Comparison of ENCODE assay signal across 12 cellular contexts in genomic region chr14:105411985-105412767, GRCh38. TPM values are rescaled to one million over a fixed set of nuclear protein-coding genes. Genes with fewer than 3 reads are reported as not detected.
DNase-seq lines count a peak whose midpoint lies in the region; ATAC-seq and TF ChIP-seq lines count a peak whose summit lies in the region.
"Had no signal": no experiment of that assay in that cellular context is flagged by ENCODE, and none has a peak within 500 bp of the region (broad histone marks: within the 10 kb centered on the region; RNA-seq: fewer than 3 reads in every experiment).

No MANE protein-coding gene starts in this region.

- no peak for TF ChIP-seq CTCF in hepatocyte (IDR thresholded peaks at IDR 0.05; ENCODE audit: poor library complexity)

- no peaks in the 10 kb centered on the region for H3K36me3 Mint-ChIP-seq in activated CD8-positive, alpha-beta memory T cell treated with anti-CD3 and anti-CD28 coated beads, Interleukin-2, amount 10 ng/mL, durations not matched to agents 7 days and 5 days

- H3K9me3 ChIP-seq in hepatocyte (ENCODE audit: low read depth) (no peaks in the 10 kb centered on the region), skeletal muscle satellite cell (replicated peaks; ENCODE audit: low read length) (no peaks in the 10 kb centered on the region)

- no peak overlapping the region for H3K9ac ChIP-seq in skeletal muscle satellite cell (ENCODE audit: low read depth, low read length)

- no peak overlapping the region for H3K4me3 ChIP-seq in hepatocyte
- no peak overlapping the region for H3K4me3 ChIP-seq in skeletal muscle satellite cell (ENCODE audit: low read length)

- H3K4me2 ChIP-seq in hepatocyte (peak overlapping the region; percentile 93), skeletal muscle satellite cell (ENCODE audit: low read length) (peak overlapping the region; percentile 80)

- H3K27me3 Mint-ChIP-seq in activated CD8-positive, alpha-beta memory T cell treated with anti-CD3 and anti-CD28 coated beads, Interleukin-2, amount 10 ng/mL, durations not matched to agents 7 days and 5 days, result peaks cover 54% of the 10 kb centered on the region

- no peak overlapping the region for H3K4me3 Mint-ChIP-seq in activated CD8-positive, alpha-beta memory T cell treated with anti-CD3 and anti-CD28 coated beads, Interleukin-2, amount 10 ng/mL, durations not matched to agents 7 days and 5 days

- peaks cover 8% of the 10 kb centered on the region for H3K4me1 Mint-ChIP-seq in activated CD8-positive, alpha-beta memory T cell treated with anti-CD3 and anti-CD28 coated beads, Interleukin-2, amount 10 ng/mL, durations not matched to agents 7 days and 5 days

- 85% methylated on average over 17 of the region's 17 CpGs for WGBS in hepatocyte (ENCODE audit: low lambda C conversion rate, missing lambda C conversion rate)

- H4K20me1 ChIP-seq in hepatocyte (ENCODE audit: insufficient read depth, poor library complexity, severe bottlenecking), result no peaks in the 10 kb centered on the region

- no peak for TF ChIP-seq EP300 in Ishikawa (IDR thresholded peaks at IDR 0.05; ENCODE audit: borderline replicate concordance)

- DNase-seq in activated CD8-positive, alpha-beta memory T cell treated with anti-CD3 and anti-CD28 coated beads, Interleukin-2, amount 50 U/mL, for 4 hours, result peak; percentile 12
- DNase-seq in activated CD8-positive, alpha-beta memory T cell treated with anti-CD3 and anti-CD28 coated beads, Interleukin-2, amount 10 ng/mL, durations not matched to agents 7 days and 5 days, result no peak
- DNase-seq in hepatocyte (ENCODE audit: low spot score), result no peak
- no peak for DNase-seq in putamen (ENCODE audit: low spot score)
- no peak for DNase-seq in retina
- DNase-seq: activated naive CD4-positive, alpha-beta T cell treated with anti-CD3 and anti-CD28 coated beads for 36 hours; GF-D8; NCI-H1694 had no signal

- peaks cover 20% of the 10 kb centered on the region for H3K27me3 ChIP-seq in hepatocyte
- H3K27me3 ChIP-seq in skeletal muscle satellite cell (ENCODE audit: control insufficient read depth, insufficient read depth, low read length), result no peaks in the 10 kb centered on the region

- no peak for TF ChIP-seq RAD21 in Ishikawa (IDR thresholded peaks at IDR 0.05; ENCODE audit: low read depth)

- no peak for ATAC-seq in activated CD8-positive, alpha-beta memory T cell treated with anti-CD3 and anti-CD28 coated beads, Interleukin-2, amount 10 ng/mL, durations not matched to agents 7 days and 5 days
- no peak for ATAC-seq in HG02642 (IDR thresholded peaks at IDR 0.05; ENCODE audit: poor library complexity, unreplicated experiment)

- H3K79me2 ChIP-seq in hepatocyte, result no peaks in the 10 kb centered on the region

- no peak overlapping the region for H2AFZ ChIP-seq in hepatocyte

- no peaks in the 10 kb centered on the region for H3K9me3 Mint-ChIP-seq in activated CD8-positive, alpha-beta memory T cell treated with anti-CD3 and anti-CD28 coated beads, Interleukin-2, amount 10 ng/mL, durations not matched to agents 7 days and 5 days (ENCODE audit: low read depth)
- H3K9me3 Mint-ChIP-seq: activated naive CD4-positive, alpha-beta T cell treated with anti-CD3 and anti-CD28 coated beads for 36 hours had no signal

- H3K4me1 ChIP-seq in hepatocyte (ENCODE audit: insufficient read depth), result peaks cover 10% of the 10 kb centered on the region
- H3K4me1 ChIP-seq in skeletal muscle satellite cell (ENCODE audit: control insufficient read depth, insufficient read depth, low read length), result peaks cover 14% of the 10 kb centered on the region

- no peak overlapping the region for H3K27ac ChIP-seq in hepatocyte

- no peaks in the 10 kb centered on the region for H3K9me2 ChIP-seq in hepatocyte (replicated peaks; ENCODE audit: insufficient read depth)

- no peaks in the 10 kb centered on the region for H3K36me3 ChIP-seq in hepatocyte (replicated peaks; ENCODE audit: insufficient read depth, low read depth)
- no peaks in the 10 kb centered on the region for H3K36me3 ChIP-seq in skeletal muscle satellite cell (ENCODE audit: insufficient read depth, low read length)

- CTCF ChIA-PET in activated CD8-positive, alpha-beta memory T cell treated with anti-CD3 and anti-CD28 coated beads, Interleukin-2, amount 10 ng/mL, durations not matched to agents 7 days and 5 days (lab: Charles Lee), result interaction anchor here (0.9 to 1.8 kb wide), 2 partner anchors 42 to 68 kb away, joined by 3 to 10 read pairs; no protein-coding TSS in a partner anchor

- H3K27ac Mint-ChIP-seq in activated CD8-positive, alpha-beta memory T cell treated with anti-CD3 and anti-CD28 coated beads, Interleukin-2, amount 10 ng/mL, durations not matched to agents 7 days and 5 days, result no peak overlapping the region
- H3K27ac Mint-ChIP-seq: activated naive CD4-positive, alpha-beta T cell treated with anti-CD3 and anti-CD28 coated beads for 36 hours had no signal

TF ChIP-seq in Ishikawa, 13 proteins besides CTCF, POLR2A, EP300 and RAD21:
- TF ChIP-seq NFIC (IDR thresholded peaks at IDR 0.05) (no peak), ZBTB7A (IDR thresholded peaks at IDR 0.05; ENCODE audit: low read depth) (peak; percentile 7; the same call in 1 of the 2 replicates)
TF ChIP-seq in Ishikawa: peak in this region for 1.

RNA-seq across cellular contexts. Expression of gene MTA1, which starts 7.5 kb away (rescaled TPM):
- 100 to 1,000 TPM; 134 to 141 TPM for total RNA-seq in activated CD8-positive, alpha-beta memory T cell treated with anti-CD3 and anti-CD28 coated beads, Interleukin-2, amount 10 ng/mL, durations not matched to agents 7 days and 5 days
- 33.3 and 48.1 TPM in 2 replicates for total RNA-seq in hepatocyte
- 52.7 and 72.4 TPM in 2 replicates for polyA plus RNA-seq in hepatocyte
- 41.7 and 55.8 TPM in 2 replicates for total RNA-seq in skeletal muscle satellite cell (2012; rRNA removed)

RNA-seq across cellular contexts. Expression of gene TEX22, which starts 13.8 kb away (rescaled TPM):
- 1 to 10 TPM; 3.4 to 3.7 TPM for total RNA-seq in activated CD8-positive, alpha-beta memory T cell treated with anti-CD3 and anti-CD28 coated beads, Interleukin-2, amount 10 ng/mL, durations not matched to agents 7 days and 5 days
- 0.52 TPM in 1 of 2 replicates, not detected in the other for total RNA-seq in hepatocyte
- polyA plus RNA-seq in hepatocyte, result 0.76 and 1.2 TPM in 2 replicates
- total RNA-seq in skeletal muscle satellite cell (2012; rRNA removed), result 0.22 and 0.25 TPM in 2 replicates
- total RNA-seq: A172 had no signal
